23 cellular contexts compared by ENCODE assay signal in the genomic region with DNA sequence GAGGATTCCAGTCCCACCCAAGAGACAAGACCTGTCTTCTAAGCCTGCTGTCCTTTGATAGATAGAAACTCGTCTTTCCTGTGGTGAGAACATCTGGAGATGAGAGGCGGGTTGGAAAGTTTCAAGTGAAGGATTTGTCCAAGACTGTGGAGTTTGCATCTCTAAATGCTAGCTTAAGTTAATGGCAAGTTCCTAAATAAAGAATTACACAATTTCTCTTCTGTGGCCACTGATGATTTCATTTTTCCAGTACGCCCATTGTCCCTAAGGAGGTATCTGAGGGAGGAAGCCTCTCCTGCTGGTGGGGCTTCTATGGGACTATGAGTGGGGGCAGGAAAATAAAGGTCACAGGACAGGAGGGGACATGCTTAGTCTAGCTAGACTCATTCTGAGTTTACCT. TPM values are rescaled to one million over a fixed set of nuclear protein-coding genes. Genes with fewer than 3 reads are reported as not detected.
DNase-seq lines count a peak whose midpoint lies in the region; ATAC-seq and TF ChIP-seq lines count a peak whose summit lies in the region.
"Had no signal": no experiment of that assay in that cellular context is flagged by ENCODE, and none has a peak within 500 bp of the region (broad histone marks: within the 10 kb centered on the region; RNA-seq: fewer than 3 reads in every experiment).

No MANE protein-coding gene starts in this region.

- H3K4me1 Mint-ChIP-seq in activated T-helper 17 cell treated with anti-CD3 and anti-CD28 coated beads, Interleukin-2, amount 50 U/mL, for 72 hours = no peaks in the 10 kb centered on the region
- H3K4me1 Mint-ChIP-seq: CD4-positive, alpha-beta memory T cell; naive thymus-derived CD4-positive, alpha-beta T cell had no signal

- no peak for TF ChIP-seq CTCF in heart left ventricle (IDR thresholded peaks at IDR 0.05)

- peaks cover 4% of the 10 kb centered on the region for H3K27me3 ChIP-seq in adipocyte (replicated peaks; ENCODE audit: control insufficient read depth, insufficient read depth, low read length)
- no peaks in the 10 kb centered on the region for H3K27me3 ChIP-seq in heart left ventricle
- H3K27me3 ChIP-seq: tibial nerve had no signal

- DNase-seq in GM04503 (ENCODE audit: low read depth) = peak; percentile 21
- no peak for DNase-seq in adipocyte (ENCODE audit: low read depth)
- DNase-seq in heart left ventricle = peak in 1 of 5 donors; percentile 16
- DNase-seq in sciatic nerve (ENCODE audit: low spot score) = no peak
- DNase-seq in central memory CD4-positive, alpha-beta T cell = no peak
- DNase-seq: activated CD4-positive, alpha-beta memory T cell treated with anti-CD3 and anti-CD28 coated beads for 36 hours; activated CD4-positive, CD25-positive, alpha-beta regulatory T cell; activated effector memory CD4-positive, alpha-beta T cell treated with anti-CD3 and anti-CD28 coated beads, Interleukin-2, amount 50 U/mL, for 16 hours; CD4-positive, alpha-beta memory T cell; left colon; naive thymus-derived CD4-positive, alpha-beta T cell; NCI-H1417 treated with DMSO at 0.1 percent for 48 hours; NCI-H2081 treated with DMSO at 0.1 percent for 48 hours; NCI-H774; nucleus accumbens; stimulated activated CD4-positive, alpha-beta T cell treated with anti-CD3 and anti-CD28 coated beads, Interleukin-4, amount 100 ng/mL, for 24 hours; stimulated activated naive CD4-positive, alpha-beta T cell; T-helper 9 cell had no signal

- intact Hi-C loops in heart left ventricle (cut with DNase I) (no loop called here), sciatic nerve (cut with DNase I) (no loop called here)

- no peak for TF ChIP-seq POLR2A in heart left ventricle (IDR thresholded peaks at IDR 0.05)

- no peaks in the 10 kb centered on the region for H3K36me3 ChIP-seq in adipocyte (ENCODE audit: control insufficient read depth, insufficient read depth, low read length, severe bottlenecking)
- H3K36me3 ChIP-seq in heart left ventricle = no peaks in the 10 kb centered on the region
- H3K36me3 ChIP-seq: tibial nerve had no signal

- peaks cover 17% of the 10 kb centered on the region for H3K4me1 ChIP-seq in adipocyte (ENCODE audit: control insufficient read depth, insufficient read depth, low read length)
- H3K4me1 ChIP-seq in heart left ventricle = peaks cover 0 to 14% (median 0%) of the 10 kb centered on the region in 12 donors
- H3K4me1 ChIP-seq: tibial nerve had no signal

- no peak overlapping the region for H3K9ac ChIP-seq in adipocyte (ENCODE audit: low read length)

- H3K9me3 Mint-ChIP-seq in activated T-helper 17 cell treated with anti-CD3 and anti-CD28 coated beads, Interleukin-2, amount 50 U/mL, for 72 hours = no peaks in the 10 kb centered on the region
- H3K9me3 Mint-ChIP-seq: activated CD4-positive, alpha-beta memory T cell treated with anti-CD3 and anti-CD28 coated beads for 36 hours; CD4-positive, alpha-beta memory T cell; naive thymus-derived CD4-positive, alpha-beta T cell had no signal

- H3K27me3 Mint-ChIP-seq in activated T-helper 17 cell treated with anti-CD3 and anti-CD28 coated beads, Interleukin-2, amount 50 U/mL, for 72 hours = no peaks in the 10 kb centered on the region
- H3K27me3 Mint-ChIP-seq: activated CD4-positive, alpha-beta memory T cell treated with anti-CD3 and anti-CD28 coated beads for 36 hours; CD4-positive, alpha-beta memory T cell; naive thymus-derived CD4-positive, alpha-beta T cell had no signal

- H3K9me3 ChIP-seq in adipocyte (ENCODE audit: control insufficient read depth, low read length) = peaks cover 8% of the 10 kb centered on the region
- H3K9me3 ChIP-seq in heart left ventricle = peaks cover 0 to 6% (median 0%) of the 10 kb centered on the region in 12 donors
- H3K9me3 ChIP-seq: tibial nerve had no signal

- 74 to 88% (median 80%) methylated on average over 3 of the region's 3 CpGs for WGBS in heart left ventricle, 4 donors

- H3K27ac Mint-ChIP-seq in activated T-helper 17 cell treated with anti-CD3 and anti-CD28 coated beads, Interleukin-2, amount 50 U/mL, for 72 hours = no peak overlapping the region
- H3K27ac Mint-ChIP-seq: activated CD4-positive, alpha-beta memory T cell treated with anti-CD3 and anti-CD28 coated beads for 36 hours; CD4-positive, alpha-beta memory T cell; naive thymus-derived CD4-positive, alpha-beta T cell had no signal

- peak; percentile 63 to 90 (median 83) for ATAC-seq in heart left ventricle
- peak; percentile 92 for ATAC-seq in sciatic nerve
- ATAC-seq in GM21576 (IDR thresholded peaks at IDR 0.05; ENCODE audit: unreplicated experiment) = no peak
- ATAC-seq in activated T-helper 17 cell treated with anti-CD3 and anti-CD28 coated beads, Interleukin-2, amount 50 U/mL, for 72 hours (replicated peaks) = no peak
- ATAC-seq in GM21723 (IDR thresholded peaks at IDR 0.05; ENCODE audit: unreplicated experiment) = no peak
- ATAC-seq: left colon; naive thymus-derived CD4-positive, alpha-beta T cell had no signal

- H3K27ac ChIP-seq in heart left ventricle = peak overlapping the region in 7 of 12 donors; percentile 14 to 71 (median 58)

- H3K4me3 ChIP-seq in adipocyte (ENCODE audit: low read length) = peak overlapping the region; percentile 22
- no peak overlapping the region for H3K4me3 ChIP-seq in heart left ventricle
- H3K4me3 ChIP-seq: coronary artery, tibial nerve had no signal

- H3K36me3 Mint-ChIP-seq in activated T-helper 17 cell treated with anti-CD3 and anti-CD28 coated beads, Interleukin-2, amount 50 U/mL, for 72 hours (ENCODE audit: low read depth) = no peaks in the 10 kb centered on the region

- H3K4me3 Mint-ChIP-seq in activated T-helper 17 cell treated with anti-CD3 and anti-CD28 coated beads, Interleukin-2, amount 50 U/mL, for 72 hours = no peak overlapping the region
- H3K4me3 Mint-ChIP-seq: activated CD4-positive, alpha-beta memory T cell treated with anti-CD3 and anti-CD28 coated beads for 36 hours; CD4-positive, alpha-beta memory T cell; naive thymus-derived CD4-positive, alpha-beta T cell had no signal

RNA-seq across cellular contexts. Expression of gene TRIM32, which starts 53.7 kb away (rescaled TPM):
- total RNA-seq in heart left ventricle = 10 to 100 TPM; 12.5 to 17.9 (median 15.5) TPM
- 1 to 10 TPM; 3.3 to 6.5 TPM for polyA plus RNA-seq in heart left ventricle
- 22.6 TPM for total RNA-seq in sciatic nerve
- 10 to 100 TPM; 14.8 to 15.7 TPM for total RNA-seq in activated T-helper 17 cell treated with anti-CD3 and anti-CD28 coated beads, Interleukin-2, amount 50 U/mL, for 72 hours

Comparison
In these comparisons a context has a peak if more than half of its experiments do, and no peak if none do; other contexts are left out.
1. ATAC-seq: peak in heart left ventricle (4 of 4) and sciatic nerve (single experiment); none in GM21576 (single experiment), activated T-helper 17 cell treated with anti-CD3 and anti-CD28 coated beads, Interleukin-2, amount 50 U/mL, for 72 hours (single experiment) and GM21723 (single experiment).